19 cellular contexts compared by ENCODE assay signal in genomic region chr9:69835412-69836080, GRCh38. TPM values are rescaled to one million over a fixed set of nuclear protein-coding genes. Genes with fewer than 3 reads are reported as not detected.
DNase-seq lines count a peak whose midpoint lies in the region; ATAC-seq and TF ChIP-seq lines count a peak whose summit lies in the region.
"Had no signal": no experiment of that assay in that cellular context is flagged by ENCODE, and none has a peak within 500 bp of the region (broad histone marks: within the 10 kb centered on the region; RNA-seq: fewer than 3 reads in every experiment).

No MANE protein-coding gene starts in this region.

- no peak for DNase-seq in activated CD8-positive, alpha-beta memory T cell treated with anti-CD3 and anti-CD28 coated beads, Interleukin-2, amount 10 ng/mL, durations not matched to agents 7 days and 5 days
- DNase-seq in activated CD8-positive, alpha-beta memory T cell treated with anti-CD3 and anti-CD28 coated beads for 24 hours = no peak
- no peak for DNase-seq in GM23338 (ENCODE audit: low spot score)
- DNase-seq: DMS79, HFFc6, MV-4-11, NCI-H2029, NCI-H345, NCI-H524 treated with DMSO at 0.1 percent for 48 hours, SHP77 treated with DMSO at 0.1 percent for 48 hours had no signal

- H3K4me3 ChIP-seq in GM23338 (no peak overlapping the region), thymus (ENCODE audit: low read length) (no peak overlapping the region)
- H3K4me3 ChIP-seq: BLaER1 had no signal

- H3K79me2 ChIP-seq in GM23338 (replicated peaks; ENCODE audit: insufficient read depth) = peaks cover 5% of the 10 kb centered on the region

- H3K9me3 Mint-ChIP-seq in activated CD8-positive, alpha-beta memory T cell treated with anti-CD3 and anti-CD28 coated beads, Interleukin-2, amount 10 ng/mL, durations not matched to agents 7 days and 5 days (ENCODE audit: low read depth) = no peaks in the 10 kb centered on the region
- no peaks in the 10 kb centered on the region for H3K9me3 Mint-ChIP-seq in GM23338
- no peaks in the 10 kb centered on the region for H3K9me3 Mint-ChIP-seq in activated naive CD8-positive, alpha-beta T cell (ENCODE audit: low read depth)
- H3K9me3 Mint-ChIP-seq: HFFc6 had no signal

- H3K36me3 Mint-ChIP-seq in activated CD8-positive, alpha-beta memory T cell treated with anti-CD3 and anti-CD28 coated beads, Interleukin-2, amount 10 ng/mL, durations not matched to agents 7 days and 5 days = peaks cover 1% of the 10 kb centered on the region
- peaks cover 6% of the 10 kb centered on the region; the same call in 2 of the 3 replicates for H3K36me3 Mint-ChIP-seq in GM23338 (ENCODE audit: low read depth)
- peaks cover 3% of the 10 kb centered on the region for H3K36me3 Mint-ChIP-seq in activated naive CD8-positive, alpha-beta T cell

- no peak overlapping the region for H2AFZ ChIP-seq in GM23338

- TF ChIP-seq CTCF in GM23338 (conservative IDR thresholded peaks at IDR 0.05; ENCODE audit: low read depth in 2 of 2) = no peak

- no peaks in the 10 kb centered on the region for H3K36me3 ChIP-seq in GM23338 (ENCODE audit: insufficient read depth)
- no peaks in the 10 kb centered on the region for H3K36me3 ChIP-seq in thymus (ENCODE audit: control insufficient read depth, insufficient read depth)
- H3K36me3 ChIP-seq: BLaER1 had no signal

- no peaks in the 10 kb centered on the region for H3K9me3 ChIP-seq in thymus (ENCODE audit: control insufficient read depth)
- H3K9me3 ChIP-seq: BLaER1 had no signal

- H4K20me1 ChIP-seq in GM23338 (replicated peaks; ENCODE audit: insufficient read depth) = no peaks in the 10 kb centered on the region
- H4K20me1 ChIP-seq: BLaER1 had no signal

- H3K4me1 ChIP-seq in GM23338 (ENCODE audit: insufficient read depth) (no peaks in the 10 kb centered on the region), thymus (ENCODE audit: control insufficient read depth, insufficient read depth, low read length) (no peaks in the 10 kb centered on the region)
- H3K4me1 ChIP-seq: BLaER1 had no signal

- H3K4me1 Mint-ChIP-seq in activated CD8-positive, alpha-beta memory T cell treated with anti-CD3 and anti-CD28 coated beads, Interleukin-2, amount 10 ng/mL, durations not matched to agents 7 days and 5 days = peaks cover 24% of the 10 kb centered on the region
- H3K4me1 Mint-ChIP-seq in GM23338 = peaks cover 10% of the 10 kb centered on the region
- H3K4me1 Mint-ChIP-seq in activated naive CD8-positive, alpha-beta T cell (ENCODE audit: low read depth) = peaks cover 41% of the 10 kb centered on the region

- peak overlapping the region; percentile 30 for H3K27ac Mint-ChIP-seq in activated CD8-positive, alpha-beta memory T cell treated with anti-CD3 and anti-CD28 coated beads, Interleukin-2, amount 10 ng/mL, durations not matched to agents 7 days and 5 days
- 0 out of 2 replicates have a peak overlapping the region, but pooled peaks have one; percentile 15 for H3K27ac Mint-ChIP-seq in GM23338
- peak overlapping the region; percentile 72 for H3K27ac Mint-ChIP-seq in activated naive CD8-positive, alpha-beta T cell
- H3K27ac Mint-ChIP-seq: HFFc6 had no signal

- H3K27me3 Mint-ChIP-seq in activated CD8-positive, alpha-beta memory T cell treated with anti-CD3 and anti-CD28 coated beads, Interleukin-2, amount 10 ng/mL, durations not matched to agents 7 days and 5 days = peaks cover 2% of the 10 kb centered on the region
- no peaks in the 10 kb centered on the region for H3K27me3 Mint-ChIP-seq in GM23338 (ENCODE audit: insufficient read depth, low read depth, poor library complexity)
- H3K27me3 Mint-ChIP-seq in activated naive CD8-positive, alpha-beta T cell = no peaks in the 10 kb centered on the region

- no peaks in the 10 kb centered on the region for H3F3A ChIP-seq in GM23338 (replicated peaks; ENCODE audit: low read depth)

- H3K27ac ChIP-seq in GM23338 (ENCODE audit: low read depth) = no peak overlapping the region
- H3K27ac ChIP-seq in thymus (ENCODE audit: low read depth) = peak overlapping the region; percentile 8
- H3K27ac ChIP-seq: BLaER1, KMS-11 had no signal

- 86% methylated on average over 9 of the region's 9 CpGs for WGBS in thymus

- CTCF ChIA-PET in activated CD8-positive, alpha-beta memory T cell treated with anti-CD3 and anti-CD28 coated beads, Interleukin-2, amount 10 ng/mL, durations not matched to agents 7 days and 5 days (lab: Charles Lee) = no interaction called here

- H3K4me2 ChIP-seq in GM23338 = no peak overlapping the region
- H3K4me2 ChIP-seq: BLaER1, KMS-11 had no signal

- no peak overlapping the region for H3K4me3 Mint-ChIP-seq in activated CD8-positive, alpha-beta memory T cell treated with anti-CD3 and anti-CD28 coated beads, Interleukin-2, amount 10 ng/mL, durations not matched to agents 7 days and 5 days
- H3K4me3 Mint-ChIP-seq in GM23338 = no peak overlapping the region
- H3K4me3 Mint-ChIP-seq in activated naive CD8-positive, alpha-beta T cell = peak overlapping the region; percentile 55
- H3K4me3 Mint-ChIP-seq: HFFc6 had no signal

- no peaks in the 10 kb centered on the region for H3K27me3 ChIP-seq in GM23338 (ENCODE audit: insufficient read depth)
- H3K27me3 ChIP-seq in thymus (ENCODE audit: control insufficient read depth, insufficient read depth) = no peaks in the 10 kb centered on the region
- H3K27me3 ChIP-seq: BLaER1 had no signal

- no peak for ATAC-seq in activated CD8-positive, alpha-beta memory T cell treated with anti-CD3 and anti-CD28 coated beads, Interleukin-2, amount 10 ng/mL, durations not matched to agents 7 days and 5 days
- ATAC-seq in GM23338 (no peak), HG03045 (IDR thresholded peaks at IDR 0.05; ENCODE audit: unreplicated experiment) (no peak), HG02588 (IDR thresholded peaks at IDR 0.05; ENCODE audit: unreplicated experiment) (no peak)

- H3K9me2 ChIP-seq in GM23338 (ENCODE audit: insufficient read depth) = no peaks in the 10 kb centered on the region

TF ChIP-seq in GM23338, 12 proteins besides CTCF, POLR2A, EP300 and RAD21 (continues in another document):
- TF ChIP-seq STAT1 (IDR thresholded peaks at IDR 0.05; ENCODE audit: unreplicated experiment) = no peak
- no peak for TF ChIP-seq EZH2 (IDR thresholded peaks at IDR 0.05; ENCODE audit: low read depth, unreplicated experiment)
- TF ChIP-seq REST (IDR thresholded peaks at IDR 0.05; ENCODE audit: unreplicated experiment) = no peak
- TF ChIP-seq EZH2phosphoT487 (IDR thresholded peaks at IDR 0.05; ENCODE audit: unreplicated experiment) = no peak

RNA-seq across cellular contexts. Expression of gene CFAP95, which starts 14.9 kb away (rescaled TPM):
- 1 to 10 TPM; 2.9 to 3.0 TPM for total RNA-seq in activated CD8-positive, alpha-beta memory T cell treated with anti-CD3 and anti-CD28 coated beads, Interleukin-2, amount 10 ng/mL, durations not matched to agents 7 days and 5 days
- total RNA-seq in GM23338 (2014; rRNA removed; shearing (Covaris generic)) = 48.6 and 69.1 TPM in 2 replicates
- polyA plus RNA-seq in GM23338 (2016; fragmentation: Nextera tagmentation; extraction: Ambion mirVana) = 82.5 and 88.6 TPM in 2 replicates
- polyA plus RNA-seq in thymus = 0.89 TPM
- total RNA-seq: H4, HT-29, RPMI7951 had no signal

Comparison
In these comparisons a context has a peak if more than half of its experiments do, and no peak if none do; other contexts are left out.
1. H3K27ac Mint-ChIP-seq: peak in every context shown above with its lines; median percentile 72 in activated naive CD8-positive, alpha-beta T cell; 30 in activated CD8-positive, alpha-beta memory T cell treated with anti-CD3 and anti-CD28 coated beads, Interleukin-2, amount 10 ng/mL, durations not matched to agents 7 days and 5 days; 15 in GM23338.
2. RNA of gene CFAP95, which starts 14.9 kb away (total RNA-seq): 48.6 to 69.1 TPM in GM23338; 2.9 to 3.0 TPM in activated CD8-positive, alpha-beta memory T cell treated with anti-CD3 and anti-CD28 coated beads, Interleukin-2, amount 10 ng/mL, durations not matched to agents 7 days and 5 days; every median in the first group is over 10 times any median in the second.